8 cellular contexts compared by ENCODE assay signal in genomic region chr4:6781561-6781960, GRCh38. TPM values are rescaled to one million over a fixed set of nuclear protein-coding genes. Genes with fewer than 3 reads are reported as not detected.
DNase-seq lines count a peak whose midpoint lies in the region; ATAC-seq lines count a peak whose summit lies in the region.

No MANE protein-coding gene starts in this region.

- H3K9me3 Mint-ChIP-seq in central memory CD8-positive, alpha-beta T cell = no peaks in the 10 kb centered on the region
- no peaks in the 10 kb centered on the region for H3K9me3 Mint-ChIP-seq in naive thymus-derived CD8-positive, alpha-beta T cell

- H3K36me3 Mint-ChIP-seq in central memory CD8-positive, alpha-beta T cell (ENCODE audit: insufficient read depth) = peaks cover 8% of the 10 kb centered on the region
- peaks cover 0 to 6% (median 0%) of the 10 kb centered on the region in 3 donors for H3K36me3 Mint-ChIP-seq in naive thymus-derived CD8-positive, alpha-beta T cell

- ATAC-seq in central memory CD8-positive, alpha-beta T cell (replicated peaks; ENCODE audit: extremely low read depth, poor library complexity, severe bottlenecking) = no peak
- ATAC-seq in naive thymus-derived CD8-positive, alpha-beta T cell = no peak
- no peak for ATAC-seq in HG02610 (IDR thresholded peaks at IDR 0.05; ENCODE audit: unreplicated experiment)

- no peaks in the 10 kb centered on the region for H3K36me3 ChIP-seq in ACC112 (ENCODE audit: insufficient read depth, low read length)
- no peaks in the 10 kb centered on the region; the same call in 1 of the 2 replicates for H3K36me3 ChIP-seq in HUES6 (ENCODE audit: control insufficient read depth, insufficient read depth, low read length)

- H3K27me3 ChIP-seq in ACC112 (ENCODE audit: insufficient read depth, low read length) (no peaks in the 10 kb centered on the region), HUES6 (ENCODE audit: control insufficient read depth, insufficient read depth, low read length) (0 out of 2 replicates have a peak, but pooled peaks cover 6% of the 10 kb centered on the region)

- no peak for DNase-seq in central memory CD8-positive, alpha-beta T cell (ENCODE audit: low spot score in 2 of 2)
- DNase-seq in naive thymus-derived CD8-positive, alpha-beta T cell = peak in 1 of 10 donors; percentile 9
- DNase-seq in COR-L47 (lab: John Stamatoyannopoulos, UW) (no peak), HCEC 1CT (no peak), CD1c-positive myeloid dendritic cell (ENCODE audit: extremely low spot score) (no peak)

- peaks cover 66% of the 10 kb centered on the region for H3K4me1 Mint-ChIP-seq in central memory CD8-positive, alpha-beta T cell
- H3K4me1 Mint-ChIP-seq in naive thymus-derived CD8-positive, alpha-beta T cell = peaks cover 43 to 80% (median 76%) of the 10 kb centered on the region in 4 donors

- no peak overlapping the region for H3K9ac ChIP-seq in HUES6 (ENCODE audit: low read length)

- peak overlapping the region; percentile 98 for H3K4me3 ChIP-seq in ACC112 (ENCODE audit: low read depth, low read length)
- peak overlapping the region; percentile 90 for H3K4me3 ChIP-seq in HUES6 (ENCODE audit: low read depth, low read length)

- no peak overlapping the region for H2AFZ ChIP-seq in ACC112 (ENCODE audit: low read length, unreplicated experiment)

- peak overlapping the region; percentile 72 for H3K27ac Mint-ChIP-seq in central memory CD8-positive, alpha-beta T cell (ENCODE audit: low read depth)
- H3K27ac Mint-ChIP-seq in naive thymus-derived CD8-positive, alpha-beta T cell = peak overlapping the region; percentile 54 to 99 (median 92)

- no peaks in the 10 kb centered on the region for H3K9me3 ChIP-seq in HUES6 (ENCODE audit: control insufficient read depth, insufficient read depth, low read depth, low read length)

- peaks cover 5% of the 10 kb centered on the region for H3K4me1 ChIP-seq in ACC112 (ENCODE audit: control insufficient read depth, insufficient read depth, low read length, unreplicated experiment)
- H3K4me1 ChIP-seq in HUES6 (ENCODE audit: control insufficient read depth, insufficient read depth, low read length) = peaks cover 17% of the 10 kb centered on the region

- no peak overlapping the region for H3K27ac ChIP-seq in ACC112 (ENCODE audit: low read depth, low read length)
- no peak overlapping the region for H3K27ac ChIP-seq in HUES6 (ENCODE audit: low read depth, low read length)

- H3K79me2 ChIP-seq in ACC112 (ENCODE audit: control insufficient read depth, insufficient read depth, low read length, unreplicated experiment) = peaks cover 32% of the 10 kb centered on the region

- H3K4me3 Mint-ChIP-seq in central memory CD8-positive, alpha-beta T cell = peak overlapping the region; percentile 81
- peak overlapping the region; percentile 69 to 89 (median 79) for H3K4me3 Mint-ChIP-seq in naive thymus-derived CD8-positive, alpha-beta T cell

- POLR2A ChIA-PET in naive thymus-derived CD8-positive, alpha-beta T cell (lab: Charles Lee) = interaction anchor here (0.7 to 9.2 kb wide), 13 partner anchors 8 to 286 kb away, joined by 3 to 82 read pairs (median 4); partner anchors contain the start of genes BLOC1S4, GRPEL1 and MRFAP1

- H3K27me3 Mint-ChIP-seq in central memory CD8-positive, alpha-beta T cell = no peaks in the 10 kb centered on the region
- no peaks in the 10 kb centered on the region for H3K27me3 Mint-ChIP-seq in naive thymus-derived CD8-positive, alpha-beta T cell

RNA-seq across cellular contexts. Expression of gene KIAA0232, which starts 1.0 kb away (rescaled TPM):
- total RNA-seq in naive thymus-derived CD8-positive, alpha-beta T cell = 10 to 100 TPM; 29.9 to 31.0 TPM
- 10 to 100 TPM; 11.9 to 15.4 (median 13.7) TPM for polyA plus RNA-seq in naive thymus-derived CD8-positive, alpha-beta T cell
